Comparison of ENCODE assay signal across 9 cellular contexts in genomic region chr16:1670866-1671265, GRCh38.
"Had no signal": no experiment of that assay in that cellular context is flagged by ENCODE, and none has a peak within 500 bp of the region (broad histone marks: within the 10 kb centered on the region; RNA-seq: fewer than 3 reads in every experiment).

No MANE protein-coding gene starts in this region.

- H3K9me3 ChIP-seq: HAP-1 had no signal

- DNase-seq: GM23248, GOT3, H7, HFFc6 had no signal

- ATAC-seq: HCT116, HepG2 had no signal

- H3K27ac ChIP-seq: GM23248, HL-60 had no signal

- H2AFZ ChIP-seq: GM23248 had no signal

- H3K4me1 Mint-ChIP-seq: IgD-negative memory B cell had no signal

- H3K27ac Mint-ChIP-seq: HFFc6, IgD-negative memory B cell had no signal

- H3K4me3 ChIP-seq: GM23248, HAP-1 had no signal

- H3K9me3 Mint-ChIP-seq: HFFc6, IgD-negative memory B cell had no signal

- H3K9ac ChIP-seq: GM23248 had no signal

- H3K4me3 Mint-ChIP-seq: HFFc6, IgD-negative memory B cell had no signal

- H3K4me1 ChIP-seq: HAP-1 had no signal
